Comparison of ENCODE assay signal across 18 cellular contexts in genomic region chr14:38618514-38618913, GRCh38.
DNase-seq lines count a peak whose midpoint lies in the region; ATAC-seq and TF ChIP-seq lines count a peak whose summit lies in the region.
"Had no signal": no experiment of that assay in that cellular context is flagged by ENCODE, and none has a peak within 500 bp of the region (broad histone marks: within the 10 kb centered on the region; RNA-seq: fewer than 3 reads in every experiment).

No MANE protein-coding gene starts in this region.

- CTCF ChIA-PET in activated CD4-positive, alpha-beta memory T cell treated with anti-CD3 and anti-CD28 coated beads, Interleukin-2, amount 10 ng/mL, durations not matched to agents 7 days and 5 days (lab: Charles Lee), result no interaction called here

- no peak overlapping the region for H3K4me3 ChIP-seq in OCI-LY1 (ENCODE audit: low read depth, low read length, poor library complexity, severe bottlenecking)
- H3K4me3 ChIP-seq: ascending aorta; BLaER1 treated with 17β-estradiol and CSF1 and Interleukin-3, amounts not matched to agents 10 nM and 100 nM; colonic mucosa; GM23248; hepatocyte; SK-N-MC had no signal

- H3K9me3 ChIP-seq in OCI-LY1 (ENCODE audit: low read length), result no peaks in the 10 kb centered on the region
- H3K9me3 ChIP-seq: ascending aorta, colonic mucosa had no signal

- TF ChIP-seq CTCF in GM12873 (IDR thresholded peaks at IDR 0.05; ENCODE audit: insufficient read depth, low read depth, low read length, missing control alignments) (peak; percentile 58), HFFc6 (IDR thresholded peaks at IDR 0.05) (peak; percentile 45), OCI-LY1 (IDR thresholded peaks at IDR 0.05; ENCODE audit: low read length) (peak; percentile 56), neural crest cell (conservative IDR thresholded peaks at IDR 0.05) (peak; percentile 25)

- no peaks in the 10 kb centered on the region for H3K4me1 ChIP-seq in OCI-LY1 (ENCODE audit: insufficient read depth, low read length, severe bottlenecking)
- H3K4me1 ChIP-seq: ascending aorta; BLaER1 treated with 17β-estradiol and CSF1 and Interleukin-3, amounts not matched to agents 10 nM and 100 nM; colonic mucosa had no signal

- no peaks in the 10 kb centered on the region for H3K9me2 ChIP-seq in OCI-LY1 (ENCODE audit: low read depth, low read length)

- H3K36me3 Mint-ChIP-seq in HFFc6 (ENCODE audit: low read depth) (no peaks in the 10 kb centered on the region), neural crest cell (ENCODE audit: low read depth) (peaks cover 7% of the 10 kb centered on the region)
- H3K36me3 Mint-ChIP-seq in activated CD4-positive, alpha-beta memory T cell treated with anti-CD3 and anti-CD28 coated beads, Interleukin-2, amount 10 ng/mL, durations not matched to agents 7 days and 5 days (ENCODE audit: low read depth), result no peaks in the 10 kb centered on the region

- no peak overlapping the region for H2AFZ ChIP-seq in OCI-LY1 (ENCODE audit: low read length)
- H2AFZ ChIP-seq: GM23248, hepatocyte had no signal

- H4K20me1 ChIP-seq in OCI-LY1 (ENCODE audit: insufficient read depth, low read length), result no peaks in the 10 kb centered on the region
- H4K20me1 ChIP-seq: BLaER1 treated with 17β-estradiol and CSF1 and Interleukin-3, amounts not matched to agents 10 nM and 100 nM had no signal

- H3K27ac Mint-ChIP-seq in HFFc6 (no peak overlapping the region), neural crest cell (ENCODE audit: unreplicated experiment) (no peak overlapping the region)
- no peak overlapping the region for H3K27ac Mint-ChIP-seq in activated CD4-positive, alpha-beta memory T cell treated with anti-CD3 and anti-CD28 coated beads, Interleukin-2, amount 10 ng/mL, durations not matched to agents 7 days and 5 days

- POLR2A ChIA-PET in activated CD4-positive, alpha-beta memory T cell treated with anti-CD3 and anti-CD28 coated beads, Interleukin-2, amount 10 ng/mL, durations not matched to agents 7 days and 5 days (lab: Charles Lee), result no interaction called here

- intact Hi-C loops in sciatic nerve (cut with DNase I), result no loop called here

- H3K9ac ChIP-seq in OCI-LY1 (ENCODE audit: low read length), result no peak overlapping the region
- H3K9ac ChIP-seq: BLaER1 treated with 17β-estradiol and CSF1 and Interleukin-3, amounts not matched to agents 10 nM and 100 nM; GM23248 had no signal

- DNase-seq in HFFc6 (no peak), neural crest cell (ENCODE audit: low read depth, low spot score) (no peak), sciatic nerve (ENCODE audit: low spot score) (no peak), mucosa of gallbladder (ENCODE audit: low spot score) (no peak)
- no peak for DNase-seq in activated CD4-positive, alpha-beta memory T cell treated with anti-CD3 and anti-CD28 coated beads, Interleukin-2, amount 10 ng/mL, durations not matched to agents 7 days and 5 days
- DNase-seq: activated gamma-delta T cell; colonic mucosa; DMS79; GM23248; NCI-H2081; NK-92 treated with Interleukin-12 subunit alpha and Interleukin-12 subunit beta, amount 100 ng/mL, for 24 hours had no signal

- no peaks in the 10 kb centered on the region for H3K27me3 ChIP-seq in OCI-LY1 (ENCODE audit: insufficient read depth, low read length)
- H3K27me3 ChIP-seq: ascending aorta; BLaER1 treated with 17β-estradiol and CSF1 and Interleukin-3, amounts not matched to agents 10 nM and 100 nM; colonic mucosa; hepatocyte had no signal

- no peaks in the 10 kb centered on the region for H3F3A ChIP-seq in OCI-LY1 (ENCODE audit: insufficient read depth, low read length)

- peaks cover 11% of the 10 kb centered on the region for H3K4me1 Mint-ChIP-seq in HFFc6 (ENCODE audit: low read depth)
- peaks cover 8% of the 10 kb centered on the region for H3K4me1 Mint-ChIP-seq in neural crest cell
- H3K4me1 Mint-ChIP-seq in activated CD4-positive, alpha-beta memory T cell treated with anti-CD3 and anti-CD28 coated beads, Interleukin-2, amount 10 ng/mL, durations not matched to agents 7 days and 5 days, result no peaks in the 10 kb centered on the region

- H3K36me3 ChIP-seq in OCI-LY1 (ENCODE audit: insufficient read depth, low read length), result no peaks in the 10 kb centered on the region
- H3K36me3 ChIP-seq: ascending aorta; BLaER1 treated with 17β-estradiol and CSF1 and Interleukin-3, amounts not matched to agents 10 nM and 100 nM; colonic mucosa had no signal

- H3K79me2 ChIP-seq in OCI-LY1 (ENCODE audit: insufficient read depth, low read length), result no peaks in the 10 kb centered on the region
- H3K79me2 ChIP-seq: hepatocyte had no signal

- no peak overlapping the region for H3K4me3 Mint-ChIP-seq in HFFc6
- H3K4me3 Mint-ChIP-seq in neural crest cell, result no peak overlapping the region
- H3K4me3 Mint-ChIP-seq in activated CD4-positive, alpha-beta memory T cell treated with anti-CD3 and anti-CD28 coated beads, Interleukin-2, amount 10 ng/mL, durations not matched to agents 7 days and 5 days, result no peak overlapping the region

- H3K27ac ChIP-seq in OCI-LY1 (ENCODE audit: low read depth, low read length, poor library complexity, severe bottlenecking), result no peak overlapping the region
- H3K27ac ChIP-seq: ascending aorta; BLaER1 treated with 17β-estradiol and CSF1 and Interleukin-3, amounts not matched to agents 10 nM and 100 nM; colonic mucosa; GM23248; hepatocyte; SK-N-MC had no signal

- no peak for ATAC-seq in sciatic nerve
- ATAC-seq: left lobe of liver had no signal

- H3K9me3 Mint-ChIP-seq in HFFc6 (no peaks in the 10 kb centered on the region), neural crest cell (peaks cover 15% of the 10 kb centered on the region)
- no peaks in the 10 kb centered on the region for H3K9me3 Mint-ChIP-seq in activated CD4-positive, alpha-beta memory T cell treated with anti-CD3 and anti-CD28 coated beads, Interleukin-2, amount 10 ng/mL, durations not matched to agents 7 days and 5 days

- H3K27me3 Mint-ChIP-seq in HFFc6 (ENCODE audit: insufficient read depth), result no peaks in the 10 kb centered on the region; the same call in 1 of the 2 replicates
- H3K27me3 Mint-ChIP-seq in neural crest cell (ENCODE audit: low read depth), result peaks cover 3% of the 10 kb centered on the region
- no peaks in the 10 kb centered on the region for H3K27me3 Mint-ChIP-seq in activated CD4-positive, alpha-beta memory T cell treated with anti-CD3 and anti-CD28 coated beads, Interleukin-2, amount 10 ng/mL, durations not matched to agents 7 days and 5 days

- no peak overlapping the region for H3K4me2 ChIP-seq in OCI-LY1 (ENCODE audit: low read length)
- H3K4me2 ChIP-seq: BLaER1 treated with 17β-estradiol and CSF1 and Interleukin-3, amounts not matched to agents 10 nM and 100 nM; hepatocyte had no signal
